Comparison of ENCODE assay signal across 18 cellular contexts in genomic region chr2:114745700-114746099, GRCh38.
DNase-seq lines count a peak whose midpoint lies in the region; ATAC-seq and TF ChIP-seq lines count a peak whose summit lies in the region.
"Had no signal": no experiment of that assay in that cellular context is flagged by ENCODE, and none has a peak within 500 bp of the region (broad histone marks: within the 10 kb centered on the region; RNA-seq: fewer than 3 reads in every experiment).

No MANE protein-coding gene starts in this region.

- H3K4ac ChIP-seq in IMR-90 (ENCODE audit: low read depth, low read length) = no peak overlapping the region

- H3K36me3 ChIP-seq in GM23338 (ENCODE audit: insufficient read depth) = peaks cover 3% of the 10 kb centered on the region; the same call in 1 of the 2 replicates
- H3K36me3 ChIP-seq in IMR-90 (ENCODE audit: control insufficient read depth, insufficient read depth, low read length) = no peaks in the 10 kb centered on the region
- H3K36me3 ChIP-seq: BLaER1 had no signal

- H2AK9ac ChIP-seq in IMR-90 (replicated peaks; ENCODE audit: low read depth, low read length, poor library complexity) = no peak overlapping the region

- no peaks in the 10 kb centered on the region for H3F3A ChIP-seq in GM23338 (replicated peaks; ENCODE audit: low read depth)

- no peak overlapping the region for H4K5ac ChIP-seq in IMR-90 (ENCODE audit: low read depth, low read length)

- H4K20me1 ChIP-seq in GM23338 (replicated peaks; ENCODE audit: insufficient read depth) = no peaks in the 10 kb centered on the region
- no peaks in the 10 kb centered on the region for H4K20me1 ChIP-seq in IMR-90 (ENCODE audit: insufficient read depth, low read length)
- H4K20me1 ChIP-seq: BLaER1 had no signal

- H3K27me3 ChIP-seq in GM23338 (ENCODE audit: insufficient read depth) (no peaks in the 10 kb centered on the region), IMR-90 (ENCODE audit: control insufficient read depth, insufficient read depth, low read length) (no peaks in the 10 kb centered on the region)
- H3K27me3 ChIP-seq: BLaER1 had no signal

- H3K9me3 Mint-ChIP-seq in GM23338 (peaks cover 11% of the 10 kb centered on the region), nephron progenitor cell (no peaks in the 10 kb centered on the region)
- H3K9me3 Mint-ChIP-seq: CD4-positive, alpha-beta T cell had no signal

- 0 out of 2 replicates have a peak, but pooled peaks cover 2% of the 10 kb centered on the region for H3K9me3 ChIP-seq in IMR-90 (ENCODE audit: control insufficient read depth, insufficient read depth, low read length)
- H3K9me3 ChIP-seq: BLaER1 had no signal

- H3K56ac ChIP-seq in IMR-90 (ENCODE audit: extremely low read depth, insufficient read depth, low read length) = no peak overlapping the region

- H3K18ac ChIP-seq in IMR-90 (ENCODE audit: low read depth, low read length) = no peak overlapping the region

- no peak overlapping the region for H4K8ac ChIP-seq in IMR-90 (ENCODE audit: low read depth in 2 of 2, low read length in 2 of 2)

- H3K4me3 Mint-ChIP-seq in GM23338 (no peak overlapping the region), nephron progenitor cell (no peak overlapping the region)
- H3K4me3 Mint-ChIP-seq: B cell; CD14-positive monocyte; CD4-positive, alpha-beta T cell; CD8-positive, alpha-beta memory T cell had no signal

- dilution Hi-C loops in IMR-90 (cut with HindIII; ENCODE audit: low sequenced_read_pairs, unreplicated experiment) = no loop called here

- H3K4me2 ChIP-seq in GM23338 (no peak overlapping the region), IMR-90 (ENCODE audit: low read depth, low read length) (no peak overlapping the region)
- H3K4me2 ChIP-seq: BLaER1 had no signal

- no peaks in the 10 kb centered on the region for H3K9me1 ChIP-seq in IMR-90 (ENCODE audit: insufficient read depth, low read length)

- no peak overlapping the region for H3K14ac ChIP-seq in IMR-90 (replicated peaks; ENCODE audit: low read depth, low read length)

- H3K27ac ChIP-seq in GM23338 (ENCODE audit: low read depth) (no peak overlapping the region), IMR-90 (ENCODE audit: insufficient read depth, low read length) (no peak overlapping the region)
- H3K27ac ChIP-seq: BLaER1 had no signal

- H3K27ac Mint-ChIP-seq in GM23338 (no peak overlapping the region), nephron progenitor cell (peak overlapping the region; percentile 0)
- H3K27ac Mint-ChIP-seq: B cell; CD14-positive monocyte; CD4-positive, alpha-beta T cell; CD8-positive, alpha-beta memory T cell had no signal

- no peak for TF ChIP-seq POLR2A in IMR-90 (IDR thresholded peaks at IDR 0.05; ENCODE audit: low read depth, low read length)

- H3K4me3 ChIP-seq in GM23338 (no peak overlapping the region), IMR-90 (ENCODE audit: insufficient read depth, low read depth, low read length) (no peak overlapping the region)
- H3K4me3 ChIP-seq: BLaER1 had no signal

- H2BK120ac ChIP-seq in IMR-90 (ENCODE audit: low read depth, low read length) = no peak overlapping the region

- H2BK5ac ChIP-seq in IMR-90 (ENCODE audit: low read depth, low read length, poor library complexity, severe bottlenecking) = no peak overlapping the region

- WGBS in IMR-90 (ENCODE audit: extremely low coverage in 2 of 2, insufficient read length in 1 of 2), 2 experiments = no CpG with 5 or more reads among the region's 2 CpGs

- no TSS peak for BruUV-seq in IMR-90 (replicated peaks; lab: Mats Ljungman, UMichigan)

- CTCF ChIA-PET in IMR-90 (lab: Yijun Ruan, JAX) = no interaction called here

- no peak overlapping the region for H4K91ac ChIP-seq in IMR-90 (ENCODE audit: insufficient read depth, low read depth, low read length)

- TF ChIP-seq RAD21 in IMR-90 (IDR thresholded peaks at IDR 0.05; ENCODE audit: low read length) = no peak

- H3K4me1 Mint-ChIP-seq in GM23338 (peaks cover 9% of the 10 kb centered on the region), nephron progenitor cell (no peaks in the 10 kb centered on the region)
- H3K4me1 Mint-ChIP-seq: B cell; CD14-positive monocyte; CD8-positive, alpha-beta memory T cell had no signal

- H3K79me1 ChIP-seq in IMR-90 (ENCODE audit: low read depth in 1 of 2, low read length in 2 of 2) = no peaks in the 10 kb centered on the region

- POLR2A ChIA-PET in IMR-90 (lab: Charles Lee; ENCODE audit: unreplicated experiment) = no interaction called here

- no peak overlapping the region for H3K23ac ChIP-seq in IMR-90 (ENCODE audit: low read depth, low read length)

- no peak for ATAC-seq in GM23338
- ATAC-seq in IMR-90 (ENCODE audit: low read depth) = no peak
- no peak for ATAC-seq in HG03432 (IDR thresholded peaks at IDR 0.05; ENCODE audit: unreplicated experiment)

- H3K4me1 ChIP-seq in GM23338 (ENCODE audit: insufficient read depth) (peaks cover 6% of the 10 kb centered on the region; the same call in 1 of the 2 replicates), IMR-90 (ENCODE audit: control insufficient read depth, insufficient read depth, low read length) (no peaks in the 10 kb centered on the region)
- H3K4me1 ChIP-seq: BLaER1 had no signal

- H3K9me2 ChIP-seq in GM23338 (ENCODE audit: insufficient read depth) = no peaks in the 10 kb centered on the region

- no peaks in the 10 kb centered on the region for H3K27me3 Mint-ChIP-seq in GM23338 (ENCODE audit: insufficient read depth, low read depth, poor library complexity)
- no peaks in the 10 kb centered on the region for H3K27me3 Mint-ChIP-seq in nephron progenitor cell (ENCODE audit: low read depth, poor library complexity)
- H3K27me3 Mint-ChIP-seq: B cell; CD4-positive, alpha-beta T cell; CD8-positive, alpha-beta memory T cell had no signal

- no peak overlapping the region for H2BK15ac ChIP-seq in IMR-90 (ENCODE audit: low read depth, low read length)

- TF ChIP-seq CTCF in GM23338 (conservative IDR thresholded peaks at IDR 0.05; ENCODE audit: low read depth in 2 of 2) (no peak), IMR-90 (conservative IDR thresholded peaks at IDR 0.05; ENCODE audit: low read depth, low read length) (no peak), nephron progenitor cell (IDR thresholded peaks at IDR 0.05) (no peak)

- no peak overlapping the region for H2BK20ac ChIP-seq in IMR-90 (ENCODE audit: low read depth, low read length)

- intact Hi-C loops in IMR-90 (cut with micrococcal nuclease) = no loop called here

- no peak overlapping the region for H2AK5ac ChIP-seq in IMR-90 (ENCODE audit: low read depth, low read length)

- H3K9ac ChIP-seq in IMR-90 (ENCODE audit: low read depth, low read length) = no peak overlapping the region
- H3K9ac ChIP-seq: BLaER1 had no signal

- DNase-seq in GM23338 (ENCODE audit: low spot score) (no peak), IMR-90 (no peak), nephron progenitor cell (no peak), SIG-M5 (lab: John Stamatoyannopoulos, UW) (no peak), SIG-M5 treated with dmso at 0.1 percent for 504 hours (lab: John Stamatoyannopoulos, UW; ENCODE audit: unreplicated experiment) (no peak)
- DNase-seq: CD4-positive, alpha-beta T cell; CD8-positive, alpha-beta memory T cell; DMS 273 treated with DMSO at 0.1 percent for 48 hours; DMS79; EL; GDM1; GOT3; H7; HCEC 1CT had no signal

- no peaks in the 10 kb centered on the region for H3K79me2 ChIP-seq in GM23338 (replicated peaks; ENCODE audit: insufficient read depth)

- no peaks in the 10 kb centered on the region for H3K36me3 Mint-ChIP-seq in GM23338 (ENCODE audit: low read depth)
- H3K36me3 Mint-ChIP-seq in nephron progenitor cell (ENCODE audit: low read depth) = no peaks in the 10 kb centered on the region
- H3K36me3 Mint-ChIP-seq: CD14-positive monocyte; CD8-positive, alpha-beta memory T cell had no signal

- H2AFZ ChIP-seq in GM23338 (peak overlapping the region; percentile 81; the same call in 1 of the 2 replicates), IMR-90 (replicated peaks; ENCODE audit: low read length, poor library complexity) (no peak overlapping the region)

- in situ Hi-C loops in IMR-90 (cut with MboI; ENCODE audit: low sequenced_read_pairs) = no loop called here

TF ChIP-seq in GM23338, 12 proteins besides CTCF, POLR2A, EP300 and RAD21 (continues in another document):
- TF ChIP-seq STAT1 (IDR thresholded peaks at IDR 0.05; ENCODE audit: unreplicated experiment) = no peak
- TF ChIP-seq EZH2phosphoT487 (IDR thresholded peaks at IDR 0.05; ENCODE audit: unreplicated experiment) = no peak
- TF ChIP-seq JUNB (IDR thresholded peaks at IDR 0.05; ENCODE audit: unreplicated experiment) = no peak
- no peak for TF ChIP-seq POLR2AphosphoS5 (IDR thresholded peaks at IDR 0.05; ENCODE audit: low read depth)
- TF ChIP-seq ZNF114 (CRISPR knock-in tag; IDR thresholded peaks at IDR 0.05) = no peak
- no peak for TF ChIP-seq EZH2 (IDR thresholded peaks at IDR 0.05; ENCODE audit: low read depth, unreplicated experiment)
- TF ChIP-seq ZNF331 (CRISPR knock-in tag; IDR thresholded peaks at IDR 0.05; ENCODE audit: low read depth) = no peak
- TF ChIP-seq ETS1 (IDR thresholded peaks at IDR 0.05) = no peak

TF ChIP-seq in IMR-90, 13 proteins besides CTCF, POLR2A, EP300 and RAD21:
- TF ChIP-seq FOS (IDR thresholded peaks at IDR 0.05; ENCODE audit: low read depth, low read length) = no peak
- TF ChIP-seq MAFK (IDR thresholded peaks at IDR 0.05; ENCODE audit: low read depth, low read length) = peak; percentile 77
